Comparison of ENCODE assay signal across 8 cellular contexts in the genomic region with DNA sequence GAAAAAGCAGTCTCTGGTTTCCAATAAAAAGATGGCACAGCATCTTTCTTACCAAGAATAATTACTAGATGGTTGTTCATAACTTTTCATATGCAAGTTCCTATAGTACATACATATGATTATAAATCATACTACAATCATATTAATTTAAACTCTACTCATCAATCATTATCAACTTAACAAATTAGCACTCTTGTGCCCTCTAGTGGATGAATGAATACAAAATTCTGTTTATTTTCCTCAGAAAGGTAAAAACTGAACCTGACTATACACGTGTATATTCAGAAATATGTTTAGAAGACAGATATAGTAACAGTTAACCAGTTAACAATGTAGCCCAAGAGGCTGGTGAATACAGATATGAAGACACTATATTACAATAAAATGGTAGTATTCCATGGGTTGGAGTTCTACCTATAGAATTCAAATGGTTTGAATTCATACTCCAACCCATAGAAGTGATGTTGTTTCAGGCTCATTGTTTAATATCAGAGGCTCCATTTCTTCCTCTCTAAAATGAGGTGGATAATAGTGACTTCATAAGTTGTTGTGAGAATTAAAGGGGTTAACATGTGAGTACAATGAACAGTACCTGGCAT.
DNase-seq lines count a peak whose midpoint lies in the region; TF ChIP-seq lines count a peak whose summit lies in the region.

No MANE protein-coding gene starts in this region.

- H3K4me1 ChIP-seq in OCI-LY7 (ENCODE audit: insufficient read depth, low read length, poor library complexity, severe bottlenecking) (no peaks in the 10 kb centered on the region), esophagus squamous epithelium (no peaks in the 10 kb centered on the region), tibial artery (peaks cover 0 to under 1% (median 0%) of the 10 kb centered on the region in 4 donors)

- no peak overlapping the region for H2AFZ ChIP-seq in OCI-LY7 (ENCODE audit: low read length)

- DNase-seq in SIG-M5 treated with dmso at 0.1 percent for 504 hours (lab: John Stamatoyannopoulos, UW; ENCODE audit: unreplicated experiment) = peak; percentile 21
- no peak for DNase-seq in SIG-M5 (lab: John Stamatoyannopoulos, UW)
- DNase-seq in OCI-LY7 (ENCODE audit: low spot score) = peak; percentile 34
- DNase-seq in esophagus squamous epithelium (lab: John Stamatoyannopoulos, UW) = no peak
- DNase-seq in tibial artery = no peak
- no peak for DNase-seq in C1 segment of cervical spinal cord (lab: John Stamatoyannopoulos, UW)
- DNase-seq in activated CD4-positive, alpha-beta T cell treated with anti-CD3 and anti-CD28 coated beads, Interleukin-2, amount 50 U/mL, for 4 hours = no peak
- DNase-seq in HuH-7 (ENCODE audit: low spot score) = no peak

- H3K27ac ChIP-seq in OCI-LY7 (ENCODE audit: low read depth, low read length, poor library complexity, severe bottlenecking) = no peak overlapping the region
- no peak overlapping the region for H3K27ac ChIP-seq in esophagus squamous epithelium
- H3K27ac ChIP-seq in tibial artery = no peak overlapping the region

- peak; percentile 86 for TF ChIP-seq CTCF in OCI-LY7 (conservative IDR thresholded peaks at IDR 0.05; ENCODE audit: low read length)
- peak in 5 of 6 experiments; percentile 9 to 62 (median 24) for TF ChIP-seq CTCF in esophagus squamous epithelium (IDR thresholded peaks at IDR 0.05)
- TF ChIP-seq CTCF in tibial artery (IDR thresholded peaks at IDR 0.05) = peak; percentile 44 to 49

- H3K4me3 ChIP-seq in OCI-LY7 (ENCODE audit: low read depth, low read length, poor library complexity, severe bottlenecking) (no peak overlapping the region), esophagus squamous epithelium (no peak overlapping the region), tibial artery (no peak overlapping the region)

- no peaks in the 10 kb centered on the region for H4K20me1 ChIP-seq in OCI-LY7 (ENCODE audit: insufficient read depth, low read length)

- H3K27me3 ChIP-seq in esophagus squamous epithelium (no peaks in the 10 kb centered on the region), tibial artery (no peaks in the 10 kb centered on the region)

- no peaks in the 10 kb centered on the region for H3K9me2 ChIP-seq in OCI-LY7 (ENCODE audit: insufficient read depth, low read length)

- H3K9me3 ChIP-seq in OCI-LY7 (ENCODE audit: low read length) (no peaks in the 10 kb centered on the region), esophagus squamous epithelium (no peaks in the 10 kb centered on the region), tibial artery (no peaks in the 10 kb centered on the region)

- BruUV-seq in OCI-LY7 (replicated peaks; lab: Mats Ljungman, UMichigan) = no TSS peak

- POLR2A ChIA-PET in OCI-LY7 (lab: Charles Lee) = interaction anchor here (0.6 kb wide), 1 partner anchor 41 kb away, joined by 3 read pairs; no protein-coding TSS in a partner anchor

- CTCF ChIA-PET in OCI-LY7 (lab: Charles Lee; ENCODE audit: unreplicated experiment) = no interaction called here

- TF ChIP-seq POLR2A in esophagus squamous epithelium (IDR thresholded peaks at IDR 0.05) = no peak

- intact Hi-C loops in OCI-LY7 (cut with micrococcal nuclease; ENCODE audit: unreplicated experiment) = loop anchor here (5.0 kb wide), 1 partner anchor 142 kb away; no protein-coding TSS in a partner anchor
- intact Hi-C loops in esophagus squamous epithelium (cut with DNase I) = no loop called here
- intact Hi-C loops in tibial artery (cut with DNase I; ENCODE audit: low total_unique reads) = loop anchor here (10.0 kb wide), 2 partner anchors 134 to 174 kb away; no protein-coding TSS in a partner anchor

- no peak overlapping the region for H3K4me2 ChIP-seq in OCI-LY7 (ENCODE audit: low read length)

- H3K79me2 ChIP-seq in OCI-LY7 (ENCODE audit: insufficient read depth, low read depth, low read length) = no peaks in the 10 kb centered on the region

- 0 to 3% methylated on average over 1 of the region's 1 CpG for WGBS in esophagus squamous epithelium, 2 donors

- H3K36me3 ChIP-seq in OCI-LY7 (ENCODE audit: insufficient read depth, low read length) = no peaks in the 10 kb centered on the region
- H3K36me3 ChIP-seq in esophagus squamous epithelium = no peaks in the 10 kb centered on the region
- H3K36me3 ChIP-seq in tibial artery = no peaks in the 10 kb centered on the region

Comparison
In these comparisons a context has a peak if more than half of its experiments do, and no peak if none do; other contexts are left out.
1. DNase-seq: peak in SIG-M5 treated with dmso at 0.1 percent for 504 hours (single experiment) and OCI-LY7 (single experiment); none in SIG-M5 (single experiment), esophagus squamous epithelium (single experiment), tibial artery (0 of 2), C1 segment of cervical spinal cord (0 of 14), activated CD4-positive, alpha-beta T cell treated with anti-CD3 and anti-CD28 coated beads, Interleukin-2, amount 50 U/mL, for 4 hours (0 of 2) and HuH-7 (single experiment).
2. CTCF ChIP-seq: peak in every context shown above with its lines; median percentile 86 in OCI-LY7; 46 in tibial artery; 24 in esophagus squamous epithelium.